ENCODE assay signal across 8 cellular contexts in genomic region chr6:5135783-5136376, GRCh38. TPM values are rescaled to one million over a fixed set of nuclear protein-coding genes. Genes with fewer than 3 reads are reported as not detected.
DNase-seq lines count a peak whose midpoint lies in the region; ATAC-seq, FAIRE-seq and TF ChIP-seq lines count a peak whose summit lies in the region.

No MANE protein-coding gene starts in this region.

- peak overlapping the region; percentile 62 for H3K4me2 ChIP-seq in BLaER1

- H3K27ac Mint-ChIP-seq in activated naive CD4-positive, alpha-beta T cell treated with anti-CD3 and anti-CD28 coated beads for 36 hours, result no peak overlapping the region

- no peak overlapping the region for H3K27ac ChIP-seq in BLaER1

- no peak for TF ChIP-seq POLR2A in H54 (IDR thresholded peaks at IDR 0.05; ENCODE audit: low read depth, low read length)

- CTCF ChIA-PET in activated naive CD4-positive, alpha-beta T cell treated with anti-CD3 and anti-CD28 coated beads for 36 hours (lab: Charles Lee), result interaction anchor here (0.6 to 1.0 kb wide), 2 partner anchors 218 to 246 kb away, joined by 3 to 4 read pairs; no protein-coding TSS in a partner anchor

- no peaks in the 10 kb centered on the region for H3K4me1 Mint-ChIP-seq in activated naive CD4-positive, alpha-beta T cell treated with anti-CD3 and anti-CD28 coated beads for 36 hours (ENCODE audit: low read depth)

- peaks cover 77% of the 10 kb centered on the region for H3K4me1 ChIP-seq in BLaER1

- no peaks in the 10 kb centered on the region for H4K20me1 ChIP-seq in BLaER1

- DNase-seq in H54 (ENCODE audit: insufficient read length, low spot score) (no peak), RCC 7860 (ENCODE audit: low spot score) (peak; percentile 8), kidney glomerular epithelial cell (lab: John Stamatoyannopoulos, UW) (peak; percentile 29), DMS153 treated with DMSO at 0.1 percent for 48 hours (lab: John Stamatoyannopoulos, UW; ENCODE audit: unreplicated experiment) (no peak)
- peak; percentile 68 for DNase-seq in activated naive CD4-positive, alpha-beta T cell treated with anti-CD3 and anti-CD28 coated beads for 36 hours
- peak; percentile 4 for DNase-seq in stimulated activated CD8-positive, alpha-beta memory T cell treated with anti-CD3 and anti-CD28 coated beads, Interleukin-7, amount 100 ng/mL, for 24 hours (ENCODE audit: low read depth)

- H3K27me3 ChIP-seq in BLaER1, result no peaks in the 10 kb centered on the region

- no peak overlapping the region for H3K4me3 ChIP-seq in BLaER1

- H3K36me3 ChIP-seq in BLaER1, result no peaks in the 10 kb centered on the region; the same call in 1 of the 2 replicates

- intact Hi-C loops in activated naive CD4-positive, alpha-beta T cell treated with anti-CD3 and anti-CD28 coated beads for 36 hours (cut with micrococcal nuclease), result no loop called here

- no peak overlapping the region for H3K9ac ChIP-seq in BLaER1

- H3K9me3 ChIP-seq in BLaER1, result peaks cover 6% of the 10 kb centered on the region; the same call in 1 of the 2 replicates

- H3K9me3 Mint-ChIP-seq in activated naive CD4-positive, alpha-beta T cell treated with anti-CD3 and anti-CD28 coated beads for 36 hours, result no peaks in the 10 kb centered on the region

- FAIRE-seq in H54 (lab: Jason Lieb, UNC) (peak; percentile 27), RCC 7860 (lab: Jason Lieb, UNC) (no peak)

- no peak for ATAC-seq in GM18873 (IDR thresholded peaks at IDR 0.05; ENCODE audit: low FRiP score, unreplicated experiment)

- H3K27me3 Mint-ChIP-seq in activated naive CD4-positive, alpha-beta T cell treated with anti-CD3 and anti-CD28 coated beads for 36 hours (ENCODE audit: low read depth), result no peaks in the 10 kb centered on the region

- peaks cover 5% of the 10 kb centered on the region for H3K36me3 Mint-ChIP-seq in activated naive CD4-positive, alpha-beta T cell treated with anti-CD3 and anti-CD28 coated beads for 36 hours (ENCODE audit: low read depth)

- no peak overlapping the region for H3K4me3 Mint-ChIP-seq in activated naive CD4-positive, alpha-beta T cell treated with anti-CD3 and anti-CD28 coated beads for 36 hours

RNA-seq across cellular contexts. Expression of gene PPP1R3G, which starts 50.7 kb away (rescaled TPM):
- total RNA-seq in activated naive CD4-positive, alpha-beta T cell treated with anti-CD3 and anti-CD28 coated beads for 36 hours, result not detected

Comparison
In these comparisons a context has a peak if more than half of its experiments do, and no peak if none do; other contexts are left out.
1. DNase-seq: peak in RCC 7860 (single experiment), activated naive CD4-positive, alpha-beta T cell treated with anti-CD3 and anti-CD28 coated beads for 36 hours (single experiment), kidney glomerular epithelial cell (single experiment) and stimulated activated CD8-positive, alpha-beta memory T cell treated with anti-CD3 and anti-CD28 coated beads, Interleukin-7, amount 100 ng/mL, for 24 hours (single experiment); none in H54 (single experiment) and DMS153 treated with DMSO at 0.1 percent for 48 hours (single experiment).